In the genomic region with DNA sequence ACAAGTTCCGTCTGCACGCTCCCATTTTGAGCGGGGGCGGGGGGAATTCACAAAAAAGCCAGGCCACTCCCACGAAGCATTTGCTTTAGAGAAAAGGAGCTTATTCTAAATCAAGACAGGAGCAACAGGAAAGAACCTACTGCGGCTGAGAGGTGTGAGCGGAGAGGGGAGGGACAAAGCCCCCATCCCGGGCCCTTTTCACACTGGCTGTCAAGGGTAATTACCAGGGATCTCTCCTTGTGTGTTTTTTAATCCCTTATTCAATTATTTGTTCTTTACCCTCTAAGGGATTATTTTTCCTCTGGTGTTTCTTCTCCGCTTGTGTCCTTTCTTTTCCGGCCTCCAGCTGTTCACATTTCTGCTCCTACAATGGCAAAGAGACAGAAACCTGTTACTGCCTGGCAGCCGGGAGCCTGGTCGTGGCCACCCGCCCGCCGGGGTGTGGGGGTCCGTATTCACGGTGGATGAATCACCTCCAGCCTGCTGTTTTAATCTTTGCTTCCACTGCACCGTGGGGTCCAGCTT, we compare ENCODE assay signal across 11 cellular contexts.
DNase-seq lines count a peak whose midpoint lies in the region; ATAC-seq, FAIRE-seq and TF ChIP-seq lines count a peak whose summit lies in the region.
"Had no signal": no experiment of that assay in that cellular context is flagged by ENCODE, and none has a peak within 500 bp of the region (broad histone marks: within the 10 kb centered on the region; RNA-seq: fewer than 3 reads in every experiment).

No MANE protein-coding gene starts in this region.

- H3K27me3 ChIP-seq in PC-3 (ENCODE audit: low read length) (no peaks in the 10 kb centered on the region), keratinocyte (ENCODE audit: control insufficient read depth, extremely low read depth, insufficient read depth, low read length) (no peaks in the 10 kb centered on the region), vagina (no peaks in the 10 kb centered on the region), spleen (replicated peaks in 1 of 7) (peaks cover 0 to 56% (median 29%) of the 10 kb centered on the region in 7 donors)

- FAIRE-seq in keratinocyte (lab: Jason Lieb, UNC): no peak
- FAIRE-seq in RCC 7860 (lab: Jason Lieb, UNC): no peak
- FAIRE-seq: endothelial cell of umbilical vein had no signal

- intact Hi-C loops in PC-3 (cut with micrococcal nuclease): loop anchor here (5.0 kb wide), 1 partner anchor 224 kb away; no protein-coding TSS in a partner anchor
- intact Hi-C loops in vagina (cut with DNase I): no loop called here
- intact Hi-C loops in spleen (cut with DNase I; ENCODE audit: low total_unique reads): no loop called here

- H3K27ac ChIP-seq in PC-3 (ENCODE audit: low read length) (peak overlapping the region; percentile 62), keratinocyte (ENCODE audit: control insufficient read depth, insufficient read depth, low read length) (peak overlapping the region; percentile 15), vagina (peak overlapping the region; percentile 39), spleen (no peak overlapping the region)
- H3K27ac ChIP-seq: C4-2B had no signal

- no peak overlapping the region for H2AFZ ChIP-seq in PC-3 (ENCODE audit: low read length)
- no peak overlapping the region for H2AFZ ChIP-seq in keratinocyte (ENCODE audit: control insufficient read depth, low read length)

- H3K9ac ChIP-seq in PC-3 (ENCODE audit: low read length) (peak overlapping the region; percentile 9; the same call in 1 of the 2 replicates), keratinocyte (ENCODE audit: control insufficient read depth, extremely low read depth, insufficient read depth, low read length) (peak overlapping the region; percentile 65)

- no peak overlapping the region; the same call in 1 of the 2 replicates for H3K4me3 ChIP-seq in PC-3 (ENCODE audit: low read length)
- peak overlapping the region in 1 of 3 experiments; percentile 24 for H3K4me3 ChIP-seq in keratinocyte (ENCODE audit: control insufficient read depth in 2 of 3, extremely low read depth in 1 of 3, insufficient read depth in 2 of 3, low read depth in 1 of 3, low read length in 3 of 3)
- peak overlapping the region; percentile 9 to 12 for H3K4me3 ChIP-seq in vagina
- H3K4me3 ChIP-seq in spleen: no peak overlapping the region

- BruUV-seq in PC-3 (replicated peaks; lab: Mats Ljungman, UMichigan): no TSS peak

- TF ChIP-seq POLR2A in vagina (IDR thresholded peaks at IDR 0.05) (no peak), spleen (IDR thresholded peaks at IDR 0.05) (no peak)

- ATAC-seq in PC-3 (no peak), GM21526 (IDR thresholded peaks at IDR 0.05; ENCODE audit: low FRiP score, unreplicated experiment) (no peak)
- ATAC-seq: SK-N-SH treated with all-trans-retinoic acid at 6 μM for 48 hours had no signal

- H3K9me1 ChIP-seq in keratinocyte (ENCODE audit: control insufficient read depth, extremely low read depth, insufficient read depth, low read length): no peaks in the 10 kb centered on the region

- 15 to 21% (median 18%) methylated on average over 18 of the region's 18 CpGs for WGBS in spleen, 5 donors

- no peaks in the 10 kb centered on the region for H3K9me2 ChIP-seq in PC-3 (replicated peaks; ENCODE audit: low read length)

- TF ChIP-seq CTCF in PC-3 (conservative IDR thresholded peaks at IDR 0.05; ENCODE audit: low read depth, low read length) (no peak), keratinocyte (optimal IDR thresholded peaks at IDR 0.05 in 1 of 3, IDR thresholded peaks at IDR 0.05 in 1 of 3, conservative IDR thresholded peaks at IDR 0.05 in 1 of 3; ENCODE audit: extremely low read depth in 1 of 3, insufficient read depth in 2 of 3, low read length in 3 of 3) (no peak), vagina (IDR thresholded peaks at IDR 0.05) (no peak), spleen (IDR thresholded peaks at IDR 0.05 in 8 of 11, conservative IDR thresholded peaks at IDR 0.05 in 3 of 11) (no peak)

- dilution Hi-C loops in keratinocyte (cut with MboI; ENCODE audit: extremely low pct_ligation_motif_present, low sequenced_read_pairs): no loop called here

- DNase-seq in stimulated activated CD4-positive, alpha-beta T cell treated with anti-CD3 and anti-CD28 coated beads, Interleukin-2, amount 100 ng/mL, for 4 hours (ENCODE audit: low read depth): peak; percentile 2
- DNase-seq in stimulated activated CD4-positive, alpha-beta T cell treated with anti-CD3 and anti-CD28 coated beads, Interleukin-4, amount 100 ng/mL, for 4 hours: no peak
- DNase-seq in PC-3 (no peak), keratinocyte (ENCODE audit: low read depth, low spot score) (no peak), vagina (ENCODE audit: extremely low spot score in 2 of 2) (no peak), spleen (no peak), RCC 7860 (ENCODE audit: low spot score) (no peak)

- CTCF ChIA-PET in PC-3 (lab: Charles Lee): interaction anchor here (0.5 kb wide), 1 partner anchor 36 kb away, joined by 19 read pairs; no protein-coding TSS in a partner anchor

- H3K9me3 ChIP-seq in PC-3 (ENCODE audit: low read length) (no peaks in the 10 kb centered on the region), keratinocyte (ENCODE audit: control insufficient read depth, low read depth, low read length) (no peaks in the 10 kb centered on the region), vagina (no peaks in the 10 kb centered on the region), spleen (no peaks in the 10 kb centered on the region)

- peaks cover 5% of the 10 kb centered on the region for H3F3A ChIP-seq in PC-3 (ENCODE audit: low read length, unreplicated experiment)

- POLR2A ChIA-PET in PC-3 (lab: Charles Lee; ENCODE audit: unreplicated experiment): no interaction called here

- peaks cover 33% of the 10 kb centered on the region for H3K4me1 ChIP-seq in PC-3 (ENCODE audit: insufficient read depth, low read length)
- peaks cover 29% of the 10 kb centered on the region for H3K4me1 ChIP-seq in keratinocyte (ENCODE audit: control insufficient read depth, extremely low read depth, insufficient read depth, low read length)
- H3K4me1 ChIP-seq in vagina: peaks cover 14% of the 10 kb centered on the region
- no peaks in the 10 kb centered on the region for H3K4me1 ChIP-seq in spleen

- H3K79me2 ChIP-seq in PC-3 (ENCODE audit: low read length) (no peaks in the 10 kb centered on the region), keratinocyte (ENCODE audit: control insufficient read depth, insufficient read depth, low read length) (no peaks in the 10 kb centered on the region)

- H3K36me3 ChIP-seq in PC-3 (ENCODE audit: low read depth, low read length) (peaks cover 35% of the 10 kb centered on the region), keratinocyte (ENCODE audit: control insufficient read depth in 2 of 2, extremely low read depth in 1 of 2, insufficient read depth in 2 of 2, low read length in 2 of 2) (no peaks in the 10 kb centered on the region), vagina (no peaks in the 10 kb centered on the region), spleen (no peaks in the 10 kb centered on the region)

- peak overlapping the region; percentile 10; the same call in 1 of the 2 replicates for H3K4me2 ChIP-seq in PC-3 (ENCODE audit: low read length)
- peak overlapping the region; percentile 27 for H3K4me2 ChIP-seq in keratinocyte (ENCODE audit: control insufficient read depth, extremely low read depth, insufficient read depth, low read depth, low read length)

- H4K20me1 ChIP-seq in PC-3 (ENCODE audit: low read length) (no peaks in the 10 kb centered on the region), keratinocyte (ENCODE audit: control insufficient read depth, extremely low read depth, insufficient read depth, low read length) (no peaks in the 10 kb centered on the region)

Comparison
In these comparisons a context has a peak if more than half of its experiments do, and no peak if none do; other contexts are left out.
1. H3K27ac ChIP-seq: peak in PC-3 (single experiment), keratinocyte (single experiment) and vagina (single experiment); none in spleen (0 of 8).
2. H3K4me3 ChIP-seq: peak in vagina (2 of 2); none in PC-3 (single experiment) and spleen (0 of 8).